ENCODE assay signal across 13 cellular contexts in the genomic region with DNA sequence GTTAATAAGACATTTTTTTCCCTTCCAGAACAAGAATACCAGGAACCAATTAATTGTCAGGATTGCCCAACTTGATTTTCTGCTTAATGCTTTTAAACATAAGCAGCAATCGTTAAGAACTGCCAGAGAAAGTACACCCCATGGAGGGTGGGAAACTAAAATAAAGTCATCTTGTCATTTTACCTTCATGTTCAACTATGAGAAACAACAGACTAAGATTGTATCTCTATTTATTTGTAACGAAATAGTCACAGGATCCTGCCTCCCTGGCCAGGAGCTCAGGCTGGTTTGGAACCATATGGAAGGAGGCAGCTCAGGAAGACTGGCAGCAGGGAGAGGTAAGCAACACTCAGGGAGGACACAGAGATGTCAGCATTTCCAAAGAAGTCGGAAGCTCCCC.
DNase-seq lines count a peak whose midpoint lies in the region; ATAC-seq, FAIRE-seq and TF ChIP-seq lines count a peak whose summit lies in the region.
"Had no signal": no experiment of that assay in that cellular context is flagged by ENCODE, and none has a peak within 500 bp of the region (broad histone marks: within the 10 kb centered on the region; RNA-seq: fewer than 3 reads in every experiment).

No MANE protein-coding gene starts in this region.

- H3K36me3 ChIP-seq in mucosa of rectum (ENCODE audit: control insufficient read depth in 2 of 2, insufficient read depth in 2 of 2, low read length in 2 of 2) (no peaks in the 10 kb centered on the region), thoracic aorta (no peaks in the 10 kb centered on the region)

- no peak for FAIRE-seq in GM12892 (lab: Jason Lieb, UNC)

- TF ChIP-seq CTCF in RWPE1 (conservative IDR thresholded peaks at IDR 0.05; ENCODE audit: low read depth) (no peak), thoracic aorta (IDR thresholded peaks at IDR 0.05) (no peak)

- no peaks in the 10 kb centered on the region for H3K9me3 ChIP-seq in mucosa of rectum (ENCODE audit: control insufficient read depth in 2 of 2, low read length in 2 of 2)
- no peaks in the 10 kb centered on the region for H3K9me3 ChIP-seq in thoracic aorta

- no peak for ATAC-seq in thoracic aorta (ENCODE audit: insufficient number of reproducible peaks, low FRiP score, low read depth)
- ATAC-seq in GM21381 (IDR thresholded peaks at IDR 0.05; ENCODE audit: unreplicated experiment), result no peak
- ATAC-seq: activated CD4-positive, CD25-positive, alpha-beta regulatory T cell treated with anti-CD3 and anti-CD28 coated beads, Interleukin-2, amount 50 U/mL, for 24 hours; stimulated activated effector memory CD8-positive, alpha-beta T cell treated with anti-CD3 and anti-CD28 coated beads, Interleukin-12 subunit alpha, Interleukin-12 subunit beta, amount 100 ng/mL, for 72 hours had no signal

- peak overlapping the region in 1 of 2 donors; percentile 63 for H3K9ac ChIP-seq in mucosa of rectum (ENCODE audit: low read depth in 1 of 2, low read length in 2 of 2)

- H3K27ac ChIP-seq in RWPE1, result peak overlapping the region; percentile 89
- peak overlapping the region; percentile 71 to 81 for H3K27ac ChIP-seq in mucosa of rectum (ENCODE audit: low read depth in 2 of 2, low read length in 2 of 2)
- peak overlapping the region; percentile 89 to 91 for H3K27ac ChIP-seq in thoracic aorta
- H3K27ac ChIP-seq: SK-N-MC had no signal

- no peak for TF ChIP-seq POLR2A in GM12892 (IDR thresholded peaks at IDR 0.05; ENCODE audit: low read depth, low read length)

- CTCF ChIA-PET in RWPE1 (lab: Yijun Ruan, JAX), result no interaction called here

- POLR2A ChIA-PET in RWPE1 (lab: Yijun Ruan, JAX; ENCODE audit: low non-redundant PET), result no interaction called here

- no peak for DNase-seq in RWPE1 (ENCODE audit: low spot score)
- DNase-seq in cerebellar cortex (ENCODE audit: low spot score), result peak; percentile 74
- no peak for DNase-seq in thoracic aorta (ENCODE audit: low spot score)
- DNase-seq in GM12892 (ENCODE audit: insufficient read length), result no peak
- DNase-seq in putamen (ENCODE audit: low spot score), result no peak
- DNase-seq in NCI-H2107 treated with DMSO at 0.1 percent for 48 hours (lab: John Stamatoyannopoulos, UW; ENCODE audit: unreplicated experiment), result no peak
- DNase-seq: activated T-cell treated with anti-CD3 and anti-CD28 coated beads, Interleukin-2, amount 50 U/mL, for 24 hours; NCI-H524 treated with DMSO at 0.1 percent for 48 hours had no signal

- H3K27me3 ChIP-seq in mucosa of rectum (ENCODE audit: control insufficient read depth in 2 of 2, insufficient read depth in 2 of 2, low read length in 2 of 2), result no peaks in the 10 kb centered on the region
- H3K27me3 ChIP-seq in thoracic aorta (replicated peaks; ENCODE audit: insufficient read depth), result no peaks in the 10 kb centered on the region

- H3K4me3 ChIP-seq in mucosa of rectum (ENCODE audit: low read length in 2 of 2) (peak overlapping the region in 1 of 2 donors; percentile 8), thoracic aorta (peak overlapping the region; percentile 66)
- H3K4me3 ChIP-seq: SK-N-MC had no signal

- H3K4me1 ChIP-seq in mucosa of rectum (ENCODE audit: control insufficient read depth in 2 of 2, insufficient read depth in 2 of 2, low read length in 2 of 2), result peaks cover 30 to 39% of the 10 kb centered on the region in 2 donors
- H3K4me1 ChIP-seq in thoracic aorta (ENCODE audit: control insufficient read depth in 1 of 2, low read depth in 2 of 2), result peaks cover 38 to 63% of the 10 kb centered on the region in 2 donors
